ENCODE assay signal across 1 cellular context in the genomic region with DNA sequence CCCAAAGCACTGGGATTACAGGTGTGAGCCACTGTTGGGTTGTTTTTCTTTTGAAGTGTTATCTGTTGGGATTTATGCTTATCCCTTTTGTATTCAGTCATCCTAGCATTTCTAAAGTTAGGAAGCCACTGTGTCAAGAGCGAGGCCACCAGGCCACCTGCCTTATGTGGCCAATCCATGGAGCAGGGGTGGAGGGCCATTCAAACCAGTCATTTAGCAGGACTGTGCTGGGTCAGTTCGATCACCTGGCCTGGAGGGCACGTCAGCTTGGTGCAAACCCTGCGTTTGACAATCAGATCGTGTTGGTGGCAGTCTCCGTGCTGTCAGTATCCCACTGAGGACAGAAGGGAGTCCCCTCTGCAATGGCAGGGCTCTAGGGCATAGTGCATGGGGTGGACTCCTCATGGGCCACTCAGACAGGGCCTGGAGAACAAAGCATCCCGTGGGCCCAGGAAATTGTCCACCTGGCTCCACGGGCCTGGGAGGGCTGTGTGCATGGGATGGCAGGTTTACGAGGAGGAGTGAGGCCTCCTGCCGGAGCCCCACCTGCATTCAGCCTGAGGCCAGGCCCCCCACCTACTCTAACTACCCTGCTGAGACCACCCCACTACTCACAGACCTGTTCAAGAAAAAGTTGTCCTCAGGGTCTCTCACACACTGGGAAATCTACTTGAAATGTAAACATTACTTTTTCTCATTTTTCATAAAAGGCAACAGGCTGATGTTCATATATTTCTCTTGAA.
TF ChIP-seq lines count a peak whose summit lies in the region.

No MANE protein-coding gene starts in this region.

TF ChIP-seq in GM23338, 12 proteins besides CTCF, POLR2A, EP300 and RAD21 (continued from another document):
- no peak for TF ChIP-seq EZH2phosphoT487 (IDR thresholded peaks at IDR 0.05; ENCODE audit: unreplicated experiment)
- no peak for TF ChIP-seq EZH2 (IDR thresholded peaks at IDR 0.05; ENCODE audit: low read depth, unreplicated experiment)
- TF ChIP-seq, protein P1, sequence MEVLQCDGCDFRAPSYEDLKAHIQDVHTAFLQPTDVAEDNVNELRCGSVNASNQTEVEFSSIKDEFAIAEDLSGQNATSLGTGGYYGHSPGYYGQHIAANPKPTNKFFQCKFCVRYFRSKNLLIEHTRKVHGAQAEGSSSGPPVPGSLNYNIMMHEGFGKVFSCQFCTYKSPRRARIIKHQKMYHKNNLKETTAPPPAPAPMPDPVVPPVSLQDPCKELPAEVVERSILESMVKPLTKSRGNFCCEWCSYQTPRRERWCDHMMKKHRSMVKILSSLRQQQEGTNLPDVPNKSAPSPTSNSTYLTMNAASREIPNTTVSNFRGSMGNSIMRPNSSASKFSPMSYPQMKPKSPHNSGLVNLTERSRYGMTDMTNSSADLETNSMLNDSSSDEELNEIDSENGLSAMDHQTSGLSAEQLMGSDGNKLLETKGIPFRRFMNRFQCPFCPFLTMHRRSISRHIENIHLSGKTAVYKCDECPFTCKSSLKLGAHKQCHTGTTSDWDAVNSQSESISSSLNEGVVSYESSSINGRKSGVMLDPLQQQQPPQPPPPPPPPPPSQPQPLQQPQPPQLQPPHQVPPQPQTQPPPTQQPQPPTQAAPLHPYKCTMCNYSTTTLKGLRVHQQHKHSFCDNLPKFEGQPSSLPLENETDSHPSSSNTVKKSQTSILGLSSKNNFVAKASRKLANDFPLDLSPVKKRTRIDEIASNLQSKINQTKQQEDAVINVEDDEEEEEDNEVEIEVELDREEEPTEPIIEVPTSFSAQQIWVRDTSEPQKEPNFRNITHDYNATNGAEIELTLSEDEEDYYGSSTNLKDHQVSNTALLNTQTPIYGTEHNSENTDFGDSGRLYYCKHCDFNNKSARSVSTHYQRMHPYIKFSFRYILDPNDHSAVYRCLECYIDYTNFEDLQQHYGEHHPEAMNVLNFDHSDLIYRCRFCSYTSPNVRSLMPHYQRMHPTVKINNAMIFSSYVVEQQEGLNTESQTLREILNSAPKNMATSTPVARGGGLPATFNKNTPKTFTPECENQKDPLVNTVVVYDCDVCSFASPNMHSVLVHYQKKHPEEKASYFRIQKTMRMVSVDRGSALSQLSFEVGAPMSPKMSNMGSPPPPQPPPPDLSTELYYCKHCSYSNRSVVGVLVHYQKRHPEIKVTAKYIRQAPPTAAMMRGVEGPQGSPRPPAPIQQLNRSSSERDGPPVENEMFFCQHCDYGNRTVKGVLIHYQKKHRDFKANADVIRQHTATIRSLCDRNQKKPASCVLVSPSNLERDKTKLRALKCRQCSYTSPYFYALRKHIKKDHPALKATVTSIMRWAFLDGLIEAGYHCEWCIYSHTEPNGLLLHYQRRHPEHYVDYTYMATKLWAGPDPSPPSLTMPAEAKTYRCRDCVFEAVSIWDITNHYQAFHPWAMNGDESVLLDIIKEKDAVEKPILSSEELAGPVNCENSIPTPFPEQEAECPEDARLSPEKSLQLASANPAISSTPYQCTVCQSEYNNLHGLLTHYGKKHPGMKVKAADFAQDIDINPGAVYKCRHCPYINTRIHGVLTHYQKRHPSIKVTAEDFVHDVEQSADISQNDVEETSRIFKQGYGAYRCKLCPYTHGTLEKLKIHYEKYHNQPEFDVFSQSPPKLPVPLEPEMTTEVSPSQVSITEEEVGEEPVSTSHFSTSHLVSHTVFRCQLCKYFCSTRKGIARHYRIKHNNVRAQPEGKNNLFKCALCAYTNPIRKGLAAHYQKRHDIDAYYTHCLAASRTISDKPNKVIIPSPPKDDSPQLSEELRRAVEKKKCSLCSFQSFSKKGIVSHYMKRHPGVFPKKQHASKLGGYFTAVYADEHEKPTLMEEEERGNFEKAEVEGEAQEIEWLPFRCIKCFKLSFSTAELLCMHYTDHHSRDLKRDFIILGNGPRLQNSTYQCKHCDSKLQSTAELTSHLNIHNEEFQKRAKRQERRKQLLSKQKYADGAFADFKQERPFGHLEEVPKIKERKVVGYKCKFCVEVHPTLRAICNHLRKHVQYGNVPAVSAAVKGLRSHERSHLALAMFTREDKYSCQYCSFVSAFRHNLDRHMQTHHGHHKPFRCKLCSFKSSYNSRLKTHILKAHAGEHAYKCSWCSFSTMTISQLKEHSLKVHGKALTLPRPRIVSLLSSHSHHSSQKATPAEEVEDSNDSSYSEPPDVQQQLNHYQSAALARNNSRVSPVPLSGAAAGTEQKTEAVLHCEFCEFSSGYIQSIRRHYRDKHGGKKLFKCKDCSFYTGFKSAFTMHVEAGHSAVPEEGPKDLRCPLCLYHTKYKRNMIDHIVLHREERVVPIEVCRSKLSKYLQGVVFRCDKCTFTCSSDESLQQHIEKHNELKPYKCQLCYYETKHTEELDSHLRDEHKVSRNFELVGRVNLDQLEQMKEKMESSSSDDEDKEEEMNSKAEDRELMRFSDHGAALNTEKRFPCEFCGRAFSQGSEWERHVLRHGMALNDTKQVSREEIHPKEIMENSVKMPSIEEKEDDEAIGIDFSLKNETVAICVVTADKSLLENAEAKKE (CRISPR knock-in tag; IDR thresholded peaks at IDR 0.05), result no peak
